ENCODE assay signal across 8 cellular contexts in the genomic region with DNA sequence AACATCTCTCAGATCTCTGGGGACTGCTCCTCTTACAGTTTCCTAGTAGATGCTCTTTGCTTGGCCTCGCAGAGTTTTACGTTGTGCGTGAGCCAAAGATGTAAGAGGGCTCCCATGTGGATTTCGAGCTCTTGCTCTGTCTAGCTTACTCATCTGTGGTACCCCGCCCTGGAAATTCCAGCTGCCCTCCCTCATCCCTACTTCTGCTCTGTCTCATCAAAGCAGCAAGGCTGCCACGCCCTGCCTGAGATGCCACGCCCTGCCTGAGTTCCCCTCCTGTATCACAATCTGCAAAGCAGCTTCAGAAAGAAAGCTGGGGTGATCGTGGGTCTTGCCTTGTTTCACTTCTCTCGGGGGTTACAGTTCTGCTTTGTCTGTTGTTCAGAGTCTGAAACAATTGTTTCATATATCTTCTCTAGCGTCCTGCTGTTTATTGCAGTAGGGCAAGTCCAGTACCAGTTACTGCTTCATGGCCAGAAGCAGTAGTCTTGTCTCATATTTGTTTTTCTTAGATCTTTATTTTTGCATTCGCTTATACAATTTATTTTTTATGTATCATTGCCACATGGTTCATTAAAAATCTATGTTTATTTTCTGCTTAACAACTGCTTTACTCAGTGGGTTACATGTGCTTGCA. TPM values are rescaled to one million over a fixed set of nuclear protein-coding genes. Genes with fewer than 3 reads are reported as not detected.
DNase-seq lines count a peak whose midpoint lies in the region; ATAC-seq and TF ChIP-seq lines count a peak whose summit lies in the region.

No MANE protein-coding gene starts in this region.

- H3K4me3 ChIP-seq in adipocyte (ENCODE audit: low read length): peak overlapping the region; percentile 65

- peaks cover 11% of the 10 kb centered on the region for H3K4me1 Mint-ChIP-seq in Calu3 (ENCODE audit: low read depth, unreplicated experiment)
- no peaks in the 10 kb centered on the region for H3K4me1 Mint-ChIP-seq in activated T-helper 17 cell treated with anti-CD3 and anti-CD28 coated beads, Interleukin-2, amount 50 U/mL, for 72 hours

- H3K27me3 Mint-ChIP-seq in Calu3 (ENCODE audit: unreplicated experiment): no peaks in the 10 kb centered on the region
- peaks cover 13% of the 10 kb centered on the region for H3K27me3 Mint-ChIP-seq in activated T-helper 17 cell treated with anti-CD3 and anti-CD28 coated beads, Interleukin-2, amount 50 U/mL, for 72 hours

- peaks cover 13% of the 10 kb centered on the region for H3K4me1 ChIP-seq in adipocyte (ENCODE audit: control insufficient read depth, insufficient read depth, low read length)

- H3K4me3 Mint-ChIP-seq in Calu3 (ENCODE audit: low read depth, unreplicated experiment): no peak overlapping the region
- no peak overlapping the region for H3K4me3 Mint-ChIP-seq in activated T-helper 17 cell treated with anti-CD3 and anti-CD28 coated beads, Interleukin-2, amount 50 U/mL, for 72 hours

- peaks cover 3% of the 10 kb centered on the region for H3K9me3 Mint-ChIP-seq in Calu3 (ENCODE audit: low read depth, unreplicated experiment)
- H3K9me3 Mint-ChIP-seq in activated T-helper 17 cell treated with anti-CD3 and anti-CD28 coated beads, Interleukin-2, amount 50 U/mL, for 72 hours: no peaks in the 10 kb centered on the region

- CTCF ChIA-PET in Calu3 (lab: Charles Lee): no interaction called here

- peak overlapping the region; percentile 64 for H3K9ac ChIP-seq in adipocyte (ENCODE audit: low read length)

- no peak for TF ChIP-seq CTCF in Calu3 (IDR thresholded peaks at IDR 0.05; ENCODE audit: unreplicated experiment)

- peak overlapping the region; percentile 4 for H3K27ac Mint-ChIP-seq in Calu3 (ENCODE audit: unreplicated experiment)
- no peak overlapping the region for H3K27ac Mint-ChIP-seq in activated T-helper 17 cell treated with anti-CD3 and anti-CD28 coated beads, Interleukin-2, amount 50 U/mL, for 72 hours

- no peaks in the 10 kb centered on the region for H3K36me3 ChIP-seq in adipocyte (ENCODE audit: control insufficient read depth, insufficient read depth, low read length, severe bottlenecking)

- ATAC-seq in GM19467 (IDR thresholded peaks at IDR 0.05; ENCODE audit: unreplicated experiment): peak; percentile 82
- peak; percentile 80 for ATAC-seq in HG03439 (IDR thresholded peaks at IDR 0.05; ENCODE audit: unreplicated experiment)
- no peak for ATAC-seq in activated T-helper 17 cell treated with anti-CD3 and anti-CD28 coated beads, Interleukin-2, amount 50 U/mL, for 72 hours (replicated peaks)

- DNase-seq in Calu3 (peak; percentile 30), adipocyte (ENCODE audit: low read depth) (peak; percentile 39), non-pigmented ciliary epithelial cell (ENCODE audit: low read depth) (peak; percentile 8), HuH-7 (ENCODE audit: low spot score) (no peak), UCSD-AML1 (lab: John Stamatoyannopoulos, UW; ENCODE audit: unreplicated experiment) (no peak)

- no peaks in the 10 kb centered on the region for H3K27me3 ChIP-seq in adipocyte (replicated peaks; ENCODE audit: control insufficient read depth, insufficient read depth, low read length)

- intact Hi-C loops in Calu3 (cut with micrococcal nuclease; ENCODE audit: unreplicated experiment): no loop called here

- BruUV-seq in Calu3 (replicated peaks; lab: Mats Ljungman, UMichigan): no TSS peak

- H3K9me3 ChIP-seq in adipocyte (ENCODE audit: control insufficient read depth, low read length): no peaks in the 10 kb centered on the region

- H3K36me3 Mint-ChIP-seq in Calu3 (ENCODE audit: insufficient read depth, unreplicated experiment): no peaks in the 10 kb centered on the region
- no peaks in the 10 kb centered on the region for H3K36me3 Mint-ChIP-seq in activated T-helper 17 cell treated with anti-CD3 and anti-CD28 coated beads, Interleukin-2, amount 50 U/mL, for 72 hours (ENCODE audit: low read depth)

RNA-seq across cellular contexts. Expression of a gene that starts 36.1 kb away (rescaled TPM):
- 59.1 and 60.6 TPM in 2 replicates for total RNA-seq in Calu3 (2022)
- total RNA-seq in activated T-helper 17 cell treated with anti-CD3 and anti-CD28 coated beads, Interleukin-2, amount 50 U/mL, for 72 hours: 10 to 100 TPM; 29.4 to 42.3 TPM

Comparison
In these comparisons a context has a peak if more than half of its experiments do, and no peak if none do; other contexts are left out.
1. DNase-seq: peak in Calu3 (single experiment), adipocyte (single experiment) and non-pigmented ciliary epithelial cell (single experiment); none in HuH-7 (single experiment) and UCSD-AML1 (single experiment).